ENCODE assay signal across 8 cellular contexts in the genomic region with DNA sequence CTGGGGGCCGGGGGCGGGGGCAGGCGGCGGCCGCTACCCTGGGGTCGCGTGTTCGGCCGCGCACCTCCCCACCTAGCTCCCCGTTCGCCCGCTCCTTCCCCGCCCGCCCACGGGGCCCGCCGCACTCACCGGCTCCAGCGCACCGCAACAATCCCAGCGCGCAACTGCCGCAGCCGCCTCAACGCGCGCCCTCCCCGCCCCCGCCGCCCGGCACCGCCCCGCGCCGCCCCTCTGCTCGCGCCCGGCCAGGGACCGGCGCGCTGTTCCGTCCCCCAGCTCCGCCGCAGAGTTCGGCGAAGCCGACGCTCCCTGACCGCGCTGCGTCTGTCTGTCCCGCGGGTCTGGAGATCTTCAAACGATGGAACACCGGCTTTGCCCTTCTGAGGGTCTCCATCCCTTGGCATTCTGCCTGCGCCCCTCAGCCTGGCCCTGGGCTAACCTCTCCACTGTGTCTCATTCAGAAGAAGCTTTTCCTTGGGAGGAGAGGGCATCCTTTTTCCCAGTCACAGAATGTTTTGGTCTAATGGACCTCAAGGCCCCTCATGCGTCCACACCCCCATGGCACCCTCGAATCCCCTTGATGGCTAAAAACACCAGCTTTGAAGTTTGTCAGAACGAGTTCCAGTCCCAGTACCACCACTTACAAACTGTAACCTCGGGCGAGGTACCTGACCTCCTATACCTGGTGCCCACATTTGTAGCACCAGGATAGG. TPM values are rescaled to one million over a fixed set of nuclear protein-coding genes. Genes with fewer than 3 reads are reported as not detected.
A peak's percentile ranks its signal among the peaks of the same experiment; 100 is the strongest.
DNase-seq lines count a peak whose midpoint lies in the region; ATAC-seq and TF ChIP-seq lines count a peak whose summit lies in the region.

Gene NT5C2, minus strand, starts transcription at position 166 of the 713 bp plus-strand sequence. CDS start 18,314 bp downstream, outside the sequence.

- H3K9me3 Mint-ChIP-seq in chondrocyte (ENCODE audit: low read depth), result no peaks in the 10 kb centered on the region

- DNase-seq in NCI-H82 (lab: John Stamatoyannopoulos, UW), result peak; percentile 80
- no peak for DNase-seq in NCI-H82 treated with DMSO at 0.1 percent for 48 hours (lab: John Stamatoyannopoulos, UW; ENCODE audit: unreplicated experiment)
- peak; percentile 32 for DNase-seq in NCI-H2196 treated with DMSO at 0.1 percent for 48 hours (lab: John Stamatoyannopoulos, UW; ENCODE audit: unreplicated experiment)
- peak; percentile 66 for DNase-seq in activated CD4-positive, alpha-beta T cell treated with anti-CD3 and anti-CD28 coated beads for 1 hour
- DNase-seq in chondrocyte (ENCODE audit: low spot score), result peak; percentile 93
- no peak for DNase-seq in kidney epithelial cell (ENCODE audit: low read depth)
- DNase-seq in stimulated activated CD4-positive, alpha-beta T cell treated with anti-CD3 and anti-CD28 coated beads, Interleukin-15, amount 100 ng/mL, for 24 hours, result peak; percentile 88

- no peaks in the 10 kb centered on the region for H3K27me3 ChIP-seq in kidney epithelial cell (ENCODE audit: control insufficient read depth, insufficient read depth, low read length)

- no peaks in the 10 kb centered on the region for H3K36me3 Mint-ChIP-seq in chondrocyte (ENCODE audit: low read depth)

- H3K27me3 Mint-ChIP-seq in chondrocyte (ENCODE audit: low read depth), result no peaks in the 10 kb centered on the region

- ATAC-seq in HG02943 (IDR thresholded peaks at IDR 0.05; ENCODE audit: low read depth, unreplicated experiment), result peak; percentile 76

- peak within 1 kb of the TSS; percentile 95 for H3K4me3 ChIP-seq in kidney epithelial cell (ENCODE audit: low read depth, low read length)

- H3K27ac Mint-ChIP-seq in chondrocyte (ENCODE audit: unreplicated experiment), result peak within 1 kb of the TSS; percentile 99

- peak within 1 kb of the TSS; percentile 99 for H3K4me3 Mint-ChIP-seq in chondrocyte (ENCODE audit: unreplicated experiment)

- H3K4me1 Mint-ChIP-seq in chondrocyte (ENCODE audit: low read depth), result peaks cover 49% of the 10 kb centered on the region

- H3K36me3 ChIP-seq in kidney epithelial cell (ENCODE audit: control insufficient read depth, insufficient read depth, low read length), result no peaks in the 10 kb centered on the region

- TF ChIP-seq CTCF in chondrocyte (IDR thresholded peaks at IDR 0.05) (no peak), kidney epithelial cell (IDR thresholded peaks at IDR 0.05; ENCODE audit: insufficient read depth, low read length, poor library complexity, severe bottlenecking) (no peak)

RNA-seq across cellular contexts. Expression of gene NT5C2, which starts in this region (rescaled TPM):
- total RNA-seq in chondrocyte, result 73.5 to 81.0 TPM (median 78.7 TPM) in 3 replicates
- 81.5 and 90.7 TPM in 2 replicates for total RNA-seq in kidney epithelial cell

Comparison
In these comparisons a context has a peak if more than half of its experiments do, and no peak if none do; other contexts are left out.
1. DNase-seq: peak in NCI-H82 (single experiment), NCI-H2196 treated with DMSO at 0.1 percent for 48 hours (single experiment), activated CD4-positive, alpha-beta T cell treated with anti-CD3 and anti-CD28 coated beads for 1 hour (single experiment), chondrocyte (single experiment) and stimulated activated CD4-positive, alpha-beta T cell treated with anti-CD3 and anti-CD28 coated beads, Interleukin-15, amount 100 ng/mL, for 24 hours (single experiment); none in NCI-H82 treated with DMSO at 0.1 percent for 48 hours (single experiment) and kidney epithelial cell (single experiment).